1 cellular context compared by ENCODE assay signal in genomic region chr12:49057888-49058287, GRCh38.
TF ChIP-seq lines count a peak whose summit lies in the region.

No MANE protein-coding gene starts in this region.

TF ChIP-seq in liver, 16 proteins besides CTCF, POLR2A, EP300 and RAD21 (continued from another document):
- TF ChIP-seq FOXA1 (IDR thresholded peaks at IDR 0.05) (no peak), YY1 (IDR thresholded peaks at IDR 0.05) (no peak)
TF ChIP-seq in liver: peak in this region for 0.
